ENCODE assay signal across 26 cellular contexts in genomic region chr18:3226048-3226447, GRCh38.
"Had no signal": no experiment of that assay in that cellular context is flagged by ENCODE, and none has a peak within 500 bp of the region (broad histone marks: within the 10 kb centered on the region; RNA-seq: fewer than 3 reads in every experiment).

No MANE protein-coding gene starts in this region.

- H3K27ac Mint-ChIP-seq: activated naive CD4-positive, alpha-beta T cell treated with anti-CD3 and anti-CD28 coated beads for 36 hours; activated naive CD8-positive, alpha-beta T cell; activated T-helper 17 cell treated with anti-CD3 and anti-CD28 coated beads, Interleukin-2, amount 50 U/mL, for 72 hours; T-helper 1 cell treated with Interleukin-12 subunit alpha and Interleukin-12 subunit beta and Interleukin-4 antibody, amounts not matched to agents 30 μg/mL and 1 μg/mL, for 36 hours had no signal

- H3K4me3 Mint-ChIP-seq: activated naive CD4-positive, alpha-beta T cell treated with anti-CD3 and anti-CD28 coated beads for 36 hours; activated naive CD8-positive, alpha-beta T cell; activated T-helper 17 cell treated with anti-CD3 and anti-CD28 coated beads, Interleukin-2, amount 50 U/mL, for 72 hours; T-helper 1 cell treated with Interleukin-12 subunit alpha and Interleukin-12 subunit beta and Interleukin-4 antibody, amounts not matched to agents 30 μg/mL and 1 μg/mL, for 36 hours had no signal

- H3K27ac ChIP-seq: brain microvascular endothelial cell, cardiac muscle cell had no signal

- H3K27me3 Mint-ChIP-seq: activated naive CD8-positive, alpha-beta T cell; activated T-helper 17 cell treated with anti-CD3 and anti-CD28 coated beads, Interleukin-2, amount 50 U/mL, for 72 hours had no signal

- H3K36me3 ChIP-seq: brain microvascular endothelial cell, cardiac muscle cell had no signal

- H3K27me3 ChIP-seq: brain microvascular endothelial cell, cardiac muscle cell had no signal

- H3K4me3 ChIP-seq: cardiac muscle cell had no signal

- ATAC-seq: activated CD4-positive, CD25-positive, alpha-beta regulatory T cell treated with anti-CD3 and anti-CD28 coated beads, Interleukin-2, amount 50 U/mL, for 24 hours; activated T-helper 17 cell treated with anti-CD3 and anti-CD28 coated beads, Interleukin-2, amount 50 U/mL, for 72 hours; Panc1 had no signal

- DNase-seq: activated CD4-positive, alpha-beta T cell treated with anti-CD3 and anti-CD28 coated beads for 48 hours; activated CD4-positive, alpha-beta T cell treated with anti-CD3 and anti-CD28 coated beads, Interleukin-2, amount 50 U/mL, for 48 hours; activated gamma-delta T cell; activated naive CD4-positive, alpha-beta T cell treated with anti-CD3 and anti-CD28 coated beads for 36 hours; activated T-cell treated with anti-CD3 and anti-CD28 coated beads for 4 hours; activated T-cell treated with anti-CD3 and anti-CD28 coated beads, Interleukin-2, amount 50 U/mL, for 48 hours; brain microvascular endothelial cell; IMR-90; KG1; NCI-H1092; NCI-H2029; NCI-H2107; NCI-H2171 treated with DMSO at 0.1 percent for 48 hours; NCI-H345; NCI-H510A treated with DMSO at 0.1 percent for 48 hours; NCI-H69; NK-92 treated with Interleukin-12 subunit alpha and Interleukin-12 subunit beta, amount 100 ng/mL, for 24 hours; OCI-M1; RPMI8226; SHP77 had no signal

- H3K9me3 Mint-ChIP-seq: activated naive CD4-positive, alpha-beta T cell treated with anti-CD3 and anti-CD28 coated beads for 36 hours; activated T-helper 17 cell treated with anti-CD3 and anti-CD28 coated beads, Interleukin-2, amount 50 U/mL, for 72 hours; T-helper 1 cell treated with Interleukin-12 subunit alpha and Interleukin-12 subunit beta and Interleukin-4 antibody, amounts not matched to agents 30 μg/mL and 1 μg/mL, for 36 hours had no signal
